In genomic region chr1:28580706-28581530, GRCh38 we compare ENCODE assay signal across 9 cellular contexts. TPM values are rescaled to one million over a fixed set of nuclear protein-coding genes. Genes with fewer than 3 reads are reported as not detected.
A peak's percentile ranks its signal among the peaks of the same experiment; 100 is the strongest.
DNase-seq lines count a peak whose midpoint lies in the region; ATAC-seq, FAIRE-seq and TF ChIP-seq lines count a peak whose summit lies in the region.
"Had no signal": no experiment of that assay in that cellular context is flagged by ENCODE, and none has a peak within 500 bp of the region (broad histone marks: within the 10 kb centered on the region; RNA-seq: fewer than 3 reads in every experiment).

No MANE protein-coding gene starts in this region.

- H3F3A ChIP-seq in smooth muscle cell (ENCODE audit: low read depth), result peaks cover 34% of the 10 kb centered on the region

- H3K27me3 ChIP-seq in CD4-positive, alpha-beta T cell (ENCODE audit: control insufficient read depth, insufficient read depth, low read length), result no peaks in the 10 kb centered on the region
- H3K27me3 ChIP-seq in astrocyte (ENCODE audit: insufficient read depth, low read length) (no peaks in the 10 kb centered on the region), iPS-20b (ENCODE audit: insufficient read depth, low read length) (peaks cover 7% of the 10 kb centered on the region; the same call in 1 of the 2 replicates), smooth muscle cell (ENCODE audit: low read depth) (no peaks in the 10 kb centered on the region)

- WGBS in smooth muscle cell (ENCODE audit: low lambda C conversion rate), result 2% methylated on average over 26 of the region's 26 CpGs

- no peak for FAIRE-seq in astrocyte (lab: Jason Lieb, UNC)

- peak overlapping the region; percentile 90 for H3K9ac ChIP-seq in astrocyte (ENCODE audit: low read length)
- H3K9ac ChIP-seq in iPS-20b (ENCODE audit: low read depth, low read length), result peak overlapping the region; percentile 98
- H3K9ac ChIP-seq in smooth muscle cell (ENCODE audit: low read depth), result peak overlapping the region; percentile 81

- in situ Hi-C loops in SK-MEL-5 (cut with HindIII; ENCODE audit: low pct_unique_long_range_greater_than_20kb, low sequenced_read_pairs), result no loop called here

- H3K79me2 ChIP-seq in astrocyte (ENCODE audit: insufficient read depth, low read length) (peaks cover 32% of the 10 kb centered on the region), smooth muscle cell (ENCODE audit: low read depth) (peaks cover 25% of the 10 kb centered on the region)

- POLR2A ChIA-PET in CD4-positive, alpha-beta T cell (lab: Charles Lee), result interaction anchor here (0.5 to 5.6 kb wide), 65 partner anchors 10 to 1691 kb away, joined by 3 to 138 read pairs (median 5); partner anchors contain the start of genes ATP5IF1, EPB41, FAM76A and GMEB1

- peaks cover 53% of the 10 kb centered on the region for H3K36me3 Mint-ChIP-seq in CD4-positive, alpha-beta T cell (ENCODE audit: low read depth)
- H3K36me3 Mint-ChIP-seq in astrocyte (ENCODE audit: low read depth, unreplicated experiment), result peaks cover 17% of the 10 kb centered on the region

- TF ChIP-seq CTCF in CD4-positive, alpha-beta T cell (IDR thresholded peaks at IDR 0.05), result peak; percentile 17
- TF ChIP-seq CTCF in astrocyte (IDR thresholded peaks at IDR 0.05; ENCODE audit: insufficient read depth, low read depth, low read length) (no peak), smooth muscle cell (IDR thresholded peaks at IDR 0.05; ENCODE audit: borderline replicate concordance, insufficient read depth, poor library complexity, severe bottlenecking) (peak; percentile 13)

- H3K4me3 ChIP-seq in astrocyte (ENCODE audit: insufficient read depth, low read depth, low read length) (peak overlapping the region; percentile 98), iPS-20b (ENCODE audit: low read length) (peak overlapping the region; percentile 100), smooth muscle cell (peak overlapping the region; percentile 88)

- H3K9me3 Mint-ChIP-seq in CD4-positive, alpha-beta T cell, result no peaks in the 10 kb centered on the region
- H3K9me3 Mint-ChIP-seq in astrocyte (ENCODE audit: unreplicated experiment), result no peaks in the 10 kb centered on the region

- DNase-seq in CD4-positive, alpha-beta T cell, result peak in 8 of 10 experiments; percentile 35 to 57 (median 48)
- DNase-seq in SK-MEL-5 (ENCODE audit: low read depth, low spot score) (peak; percentile 26), astrocyte (ENCODE audit: low read depth) (peak; percentile 29), smooth muscle cell (lab: John Stamatoyannopoulos, UW; ENCODE audit: unreplicated experiment) (no peak), GOT3 (lab: John Stamatoyannopoulos, UW) (no peak)

- intact Hi-C loops in CD4-positive, alpha-beta T cell (cut with DNase I, micrococcal nuclease), result loop anchor here (1.0 to 10.0 kb wide), 6 partner anchors 28 to 336 kb away; partner anchors contain the start of genes RCC1 (in 2 of the 2), TRNAU1AP (in 2 of the 2), RNU11 (in 1 of the 2) and TAF12 (in 1 of the 2)

- H3K4me3 Mint-ChIP-seq in CD4-positive, alpha-beta T cell, result peak overlapping the region; percentile 94
- H3K4me3 Mint-ChIP-seq in astrocyte (ENCODE audit: unreplicated experiment), result peak overlapping the region; percentile 97

- peaks cover 48% of the 10 kb centered on the region for H3K4me1 Mint-ChIP-seq in CD4-positive, alpha-beta T cell (ENCODE audit: low read depth)
- peaks cover 18% of the 10 kb centered on the region for H3K4me1 Mint-ChIP-seq in astrocyte (ENCODE audit: low read depth, unreplicated experiment)

- no peaks in the 10 kb centered on the region for H3K27me3 Mint-ChIP-seq in CD4-positive, alpha-beta T cell
- H3K27me3 Mint-ChIP-seq in astrocyte (ENCODE audit: low read depth, unreplicated experiment), result no peaks in the 10 kb centered on the region

- H3K36me3 ChIP-seq in astrocyte (ENCODE audit: insufficient read depth, low read length) (peaks cover 35% of the 10 kb centered on the region), iPS-20b (ENCODE audit: insufficient read depth, low read depth, low read length) (peaks cover 47% of the 10 kb centered on the region), smooth muscle cell (ENCODE audit: low read depth) (peaks cover 3% of the 10 kb centered on the region)

- H2AFZ ChIP-seq in astrocyte (ENCODE audit: low read depth, low read length) (no peak overlapping the region), smooth muscle cell (ENCODE audit: low read depth) (no peak overlapping the region)

- ATAC-seq in CD4-positive, alpha-beta T cell (ENCODE audit: poor library complexity), result peak; percentile 66
- ATAC-seq in GM19023 (IDR thresholded peaks at IDR 0.05; ENCODE audit: unreplicated experiment), result peak; percentile 30
- peak; percentile 14 for ATAC-seq in HG03520 (IDR thresholded peaks at IDR 0.05; ENCODE audit: unreplicated experiment)

- H3K27ac Mint-ChIP-seq in CD4-positive, alpha-beta T cell, result peak overlapping the region; percentile 81
- H3K27ac Mint-ChIP-seq in astrocyte (ENCODE audit: unreplicated experiment), result peak overlapping the region; percentile 58

- peaks cover 15% of the 10 kb centered on the region for H3K4me1 ChIP-seq in astrocyte (ENCODE audit: insufficient read depth, low read length)
- peaks cover 5% of the 10 kb centered on the region for H3K4me1 ChIP-seq in iPS-20b (ENCODE audit: insufficient read depth, low read length)
- H3K4me1 ChIP-seq in smooth muscle cell (ENCODE audit: low read depth), result peaks cover 24% of the 10 kb centered on the region

- H3K4me2 ChIP-seq in astrocyte (ENCODE audit: low read length) (peak overlapping the region; percentile 93), smooth muscle cell (peak overlapping the region; percentile 97)

- H4K20me1 ChIP-seq in astrocyte (ENCODE audit: insufficient read depth, low read length) (peaks cover 48% of the 10 kb centered on the region), smooth muscle cell (ENCODE audit: low read depth) (peaks cover 40% of the 10 kb centered on the region)

- no peaks in the 10 kb centered on the region for H3K9me3 ChIP-seq in CD4-positive, alpha-beta T cell (ENCODE audit: control insufficient read depth, low read length)
- H3K9me3 ChIP-seq in astrocyte (ENCODE audit: insufficient read depth, low read depth, low read length) (no peaks in the 10 kb centered on the region), iPS-20b (ENCODE audit: insufficient read depth, low read depth, low read length) (no peaks in the 10 kb centered on the region), smooth muscle cell (replicated peaks; ENCODE audit: low read depth) (no peaks in the 10 kb centered on the region)

- CTCF ChIA-PET in CD4-positive, alpha-beta T cell (lab: Charles Lee), result interaction anchor here (0.5 to 2.7 kb wide), 20 partner anchors 9 to 601 kb away, joined by 3 to 19 read pairs (median 5); partner anchors contain the start of genes RNU11, SRSF4, TAF12 and TRNAU1AP

- H3K27ac ChIP-seq in CD4-positive, alpha-beta T cell (ENCODE audit: low read depth, low read length), result peak overlapping the region; percentile 70
- H3K27ac ChIP-seq in astrocyte (ENCODE audit: low read depth, low read length) (peak overlapping the region; percentile 52), iPS-20b (ENCODE audit: low read length) (peak overlapping the region; percentile 91), smooth muscle cell (ENCODE audit: low read depth) (peak overlapping the region; percentile 79)

RNA-seq across cellular contexts. Expression of gene RAB42, which starts 11.1 kb away (rescaled TPM):
- total RNA-seq in CD4-positive, alpha-beta T cell, result not detected
- not detected in 2 replicates for total RNA-seq in SK-MEL-5 (2014; rRNA removed; shearing (Covaris generic))
- polyA plus RNA-seq in SK-MEL-5 (2015; cell fraction: cytosol; rRNA removed), result not detected in 2 replicates
- not detected in 2 replicates for polyA plus RNA-seq in SK-MEL-5 (2015; cell fraction: nucleus; rRNA removed)
- total RNA-seq in astrocyte, result 1.2 and 2.1 TPM in 2 replicates
- total RNA-seq in smooth muscle cell, result 4.7 and 8.6 TPM in 2 replicates
- 9.0 and 9.7 TPM in 2 replicates for polyA plus RNA-seq in smooth muscle cell
- total RNA-seq: activated CD8-positive, alpha-beta memory T cell treated with anti-CD3 and anti-CD28 coated beads for 36 hours had no signal

RNA-seq across cellular contexts. Expression of gene TRNAU1AP, which starts 28.0 kb away (rescaled TPM):
- 10 to 100 TPM; 21.4 to 24.2 TPM for total RNA-seq in CD4-positive, alpha-beta T cell
- 13.4 and 22.6 TPM in 2 replicates for total RNA-seq in SK-MEL-5 (2014; rRNA removed; shearing (Covaris generic))
- polyA plus RNA-seq in SK-MEL-5 (2015; cell fraction: cytosol; rRNA removed), result 11.5 and 16.7 TPM in 2 replicates
- polyA plus RNA-seq in SK-MEL-5 (2015; cell fraction: nucleus; rRNA removed), result 16.2 and 23.5 TPM in 2 replicates
- total RNA-seq in astrocyte (20.5 and 21.7 TPM in 2 replicates), smooth muscle cell (12.0 and 25.1 TPM in 2 replicates)
- 13.8 and 26.2 TPM in 2 replicates for polyA plus RNA-seq in smooth muscle cell

Comparison
In these comparisons a context has a peak if more than half of its experiments do, and no peak if none do; other contexts are left out.
1. ATAC-seq: peak in every context shown above with its lines; median percentile 66 in CD4-positive, alpha-beta T cell; 30 in GM19023; 14 in HG03520.
2. DNase-seq: peak in CD4-positive, alpha-beta T cell (8 of 10), SK-MEL-5 (single experiment) and astrocyte (single experiment); none in smooth muscle cell (single experiment) and GOT3 (single experiment).
3. Peak in every context shown above with its lines, with median percentiles within 50 percentile points of each other: H3K27ac ChIP-seq, H3K4me3 ChIP-seq and H3K9ac ChIP-seq.